1 cellular context compared by ENCODE assay signal in the genomic region with DNA sequence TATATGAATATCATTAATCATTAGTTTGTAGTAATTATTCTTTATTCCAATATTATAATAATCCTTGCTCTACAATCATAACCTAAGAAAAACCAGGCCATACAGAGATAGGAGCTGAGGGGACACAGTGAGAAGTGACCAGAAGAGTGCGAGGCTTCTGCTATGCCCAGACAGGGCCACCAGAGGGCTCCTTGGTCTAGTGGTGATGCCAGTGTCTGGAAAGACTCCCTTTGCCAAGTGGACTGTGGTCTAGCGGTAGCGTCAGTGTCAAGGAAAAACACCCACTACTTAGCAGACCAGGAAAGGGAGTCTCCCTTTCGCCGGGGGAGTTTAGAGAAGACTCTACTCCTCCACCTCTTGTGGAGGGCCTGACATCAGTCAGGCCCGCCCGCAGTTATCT.
TF ChIP-seq lines count a peak whose summit lies in the region.

No MANE protein-coding gene starts in this region.

TF ChIP-seq in GM12878, 131 proteins besides CTCF, POLR2A, EP300 and RAD21:
- peak; percentile 34; the same call in 1 of the 2 replicates for TF ChIP-seq SMC3 (IDR thresholded peaks at IDR 0.05; ENCODE audit: borderline replicate concordance, low read length)
